ENCODE assay signal across 1 cellular context in genomic region chr1:95021085-95021484, GRCh38.
TF ChIP-seq lines count a peak whose summit lies in the region.

No MANE protein-coding gene starts in this region.

TF ChIP-seq in GM23338, 12 proteins besides CTCF, POLR2A, EP300 and RAD21 (continued from another document):
- no peak for TF ChIP-seq EZH2 (IDR thresholded peaks at IDR 0.05; ENCODE audit: low read depth, unreplicated experiment)
- TF ChIP-seq ZNF331 (CRISPR knock-in tag; IDR thresholded peaks at IDR 0.05; ENCODE audit: low read depth), result no peak
- TF ChIP-seq STAT1 (IDR thresholded peaks at IDR 0.05; ENCODE audit: unreplicated experiment), result no peak
- TF ChIP-seq POLR2AphosphoS5 (IDR thresholded peaks at IDR 0.05; ENCODE audit: low read depth), result no peak
- TF ChIP-seq ZNF114 (CRISPR knock-in tag; IDR thresholded peaks at IDR 0.05), result no peak
- TF ChIP-seq, protein P1, sequence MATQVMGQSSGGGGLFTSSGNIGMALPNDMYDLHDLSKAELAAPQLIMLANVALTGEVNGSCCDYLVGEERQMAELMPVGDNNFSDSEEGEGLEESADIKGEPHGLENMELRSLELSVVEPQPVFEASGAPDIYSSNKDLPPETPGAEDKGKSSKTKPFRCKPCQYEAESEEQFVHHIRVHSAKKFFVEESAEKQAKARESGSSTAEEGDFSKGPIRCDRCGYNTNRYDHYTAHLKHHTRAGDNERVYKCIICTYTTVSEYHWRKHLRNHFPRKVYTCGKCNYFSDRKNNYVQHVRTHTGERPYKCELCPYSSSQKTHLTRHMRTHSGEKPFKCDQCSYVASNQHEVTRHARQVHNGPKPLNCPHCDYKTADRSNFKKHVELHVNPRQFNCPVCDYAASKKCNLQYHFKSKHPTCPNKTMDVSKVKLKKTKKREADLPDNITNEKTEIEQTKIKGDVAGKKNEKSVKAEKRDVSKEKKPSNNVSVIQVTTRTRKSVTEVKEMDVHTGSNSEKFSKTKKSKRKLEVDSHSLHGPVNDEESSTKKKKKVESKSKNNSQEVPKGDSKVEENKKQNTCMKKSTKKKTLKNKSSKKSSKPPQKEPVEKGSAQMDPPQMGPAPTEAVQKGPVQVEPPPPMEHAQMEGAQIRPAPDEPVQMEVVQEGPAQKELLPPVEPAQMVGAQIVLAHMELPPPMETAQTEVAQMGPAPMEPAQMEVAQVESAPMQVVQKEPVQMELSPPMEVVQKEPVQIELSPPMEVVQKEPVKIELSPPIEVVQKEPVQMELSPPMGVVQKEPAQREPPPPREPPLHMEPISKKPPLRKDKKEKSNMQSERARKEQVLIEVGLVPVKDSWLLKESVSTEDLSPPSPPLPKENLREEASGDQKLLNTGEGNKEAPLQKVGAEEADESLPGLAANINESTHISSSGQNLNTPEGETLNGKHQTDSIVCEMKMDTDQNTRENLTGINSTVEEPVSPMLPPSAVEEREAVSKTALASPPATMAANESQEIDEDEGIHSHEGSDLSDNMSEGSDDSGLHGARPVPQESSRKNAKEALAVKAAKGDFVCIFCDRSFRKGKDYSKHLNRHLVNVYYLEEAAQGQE (IDR thresholded peaks at IDR 0.05; ENCODE audit: unreplicated experiment), result no peak
